10 cellular contexts compared by ENCODE assay signal in the genomic region with DNA sequence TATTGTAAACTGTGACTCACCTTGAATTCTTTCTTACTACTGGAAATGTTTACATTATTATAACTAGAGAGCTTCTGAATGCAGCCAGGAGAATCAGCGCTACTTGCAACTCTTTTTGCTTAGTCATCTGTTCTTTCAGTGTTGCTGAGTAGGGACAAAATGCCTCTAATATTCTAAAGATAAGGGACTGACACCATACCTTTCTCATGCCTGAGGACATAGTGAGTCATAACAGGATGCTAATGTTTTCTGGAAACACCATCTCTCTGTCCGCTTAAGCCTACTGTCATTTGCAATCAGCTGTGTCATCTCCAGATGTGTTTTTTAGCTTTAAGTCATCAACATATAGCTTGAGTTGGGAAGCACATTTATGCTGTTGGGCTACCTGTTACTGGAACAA.
DNase-seq lines count a peak whose midpoint lies in the region; ATAC-seq and TF ChIP-seq lines count a peak whose summit lies in the region.
"Had no signal": no experiment of that assay in that cellular context is flagged by ENCODE, and none has a peak within 500 bp of the region (broad histone marks: within the 10 kb centered on the region; RNA-seq: fewer than 3 reads in every experiment).

No MANE protein-coding gene starts in this region.

- no peak for TF ChIP-seq POLR2A in body of pancreas (IDR thresholded peaks at IDR 0.05)

- ATAC-seq in GM21360 (IDR thresholded peaks at IDR 0.05; ENCODE audit: unreplicated experiment) (peak; percentile 96), HG03159 (IDR thresholded peaks at IDR 0.05; ENCODE audit: unreplicated experiment) (peak; percentile 82), body of pancreas (peak; percentile 56)
- ATAC-seq: gastrocnemius medialis had no signal

- no peak overlapping the region for H2AFZ ChIP-seq in Karpas-422 (ENCODE audit: low read length)

- H3K9me3 ChIP-seq in body of pancreas (no peaks in the 10 kb centered on the region), Karpas-422 (ENCODE audit: low read length) (no peaks in the 10 kb centered on the region)
- H3K9me3 ChIP-seq: gastrocnemius medialis had no signal

- H3K79me2 ChIP-seq in Karpas-422 (ENCODE audit: low read length): no peaks in the 10 kb centered on the region

- intact Hi-C loops in body of pancreas (cut with DNase I): no loop called here

- no peak overlapping the region for H3K27ac ChIP-seq in body of pancreas
- no peak overlapping the region for H3K27ac ChIP-seq in Karpas-422 (ENCODE audit: low read length)
- H3K27ac ChIP-seq: gastrocnemius medialis had no signal

- H3K27me3 ChIP-seq in body of pancreas (no peaks in the 10 kb centered on the region), H7 (ENCODE audit: control insufficient read depth, insufficient read depth, low read length) (no peaks in the 10 kb centered on the region), Karpas-422 (ENCODE audit: low read length) (no peaks in the 10 kb centered on the region)
- H3K27me3 ChIP-seq: gastrocnemius medialis had no signal

- H3K9me2 ChIP-seq in Karpas-422 (replicated peaks; ENCODE audit: insufficient read depth, low read length): no peaks in the 10 kb centered on the region

- DNase-seq in EH (ENCODE audit: low read depth) (peak; percentile 37), body of pancreas (no peak), H7 (no peak), DMS 273 (lab: John Stamatoyannopoulos, UW; ENCODE audit: unreplicated experiment) (no peak), Karpas-422 (no peak), DMS114 treated with DMSO at 0.1 percent for 48 hours (lab: John Stamatoyannopoulos, UW; ENCODE audit: unreplicated experiment) (no peak)
- DNase-seq: gastrocnemius medialis, NCI-H1092 treated with DMSO at 0.1 percent for 48 hours had no signal

- H3K4me3 ChIP-seq in body of pancreas (no peak overlapping the region), H7 (ENCODE audit: insufficient read depth, low read depth, low read length) (no peak overlapping the region), Karpas-422 (ENCODE audit: low read length) (no peak overlapping the region)
- H3K4me3 ChIP-seq: gastrocnemius medialis had no signal

- H3K4me2 ChIP-seq in Karpas-422 (ENCODE audit: low read depth, low read length, poor library complexity, severe bottlenecking): no peak overlapping the region

- 44 to 48% methylated on average over 2 of the region's 2 CpGs for WGBS in body of pancreas, 2 donors

- H4K20me1 ChIP-seq in Karpas-422 (ENCODE audit: insufficient read depth, low read depth, low read length): no peaks in the 10 kb centered on the region

- H3K9ac ChIP-seq in Karpas-422 (ENCODE audit: low read length): no peak overlapping the region

- H3K4me1 ChIP-seq in body of pancreas: no peaks in the 10 kb centered on the region
- no peaks in the 10 kb centered on the region for H3K4me1 ChIP-seq in Karpas-422 (ENCODE audit: low read length)
- H3K4me1 ChIP-seq: gastrocnemius medialis had no signal

- H3K36me3 ChIP-seq in body of pancreas (replicated peaks in 1 of 2; ENCODE audit: insufficient read depth in 1 of 2, low read depth in 2 of 2) (no peaks in the 10 kb centered on the region), H7 (replicated peaks; ENCODE audit: control insufficient read depth, insufficient read depth, low read length) (no peaks in the 10 kb centered on the region), Karpas-422 (ENCODE audit: insufficient read depth, low read length) (no peaks in the 10 kb centered on the region)
- H3K36me3 ChIP-seq: gastrocnemius medialis had no signal

- no peak for TF ChIP-seq CTCF in body of pancreas (IDR thresholded peaks at IDR 0.05)
